In genomic region chr19:55638864-55639359, GRCh38 we compare ENCODE assay signal across 8 cellular contexts. TPM values are rescaled to one million over a fixed set of nuclear protein-coding genes. Genes with fewer than 3 reads are reported as not detected.
DNase-seq lines count a peak whose midpoint lies in the region; ATAC-seq and TF ChIP-seq lines count a peak whose summit lies in the region.

No MANE protein-coding gene starts in this region.

- CTCF ChIA-PET in PC-9 (lab: Charles Lee) = no interaction called here

- H3K9me3 Mint-ChIP-seq in activated naive CD8-positive, alpha-beta T cell treated with anti-CD3 and anti-CD28 coated beads, Interleukin-2, amount 10 ng/mL, durations not matched to agents 7 days and 5 days = no peaks in the 10 kb centered on the region

- no TSS peak for BruUV-seq in PC-9 (replicated peaks; lab: Mats Ljungman, UMichigan)

- peak overlapping the region; percentile 55 for H3K4me3 Mint-ChIP-seq in activated naive CD8-positive, alpha-beta T cell treated with anti-CD3 and anti-CD28 coated beads, Interleukin-2, amount 10 ng/mL, durations not matched to agents 7 days and 5 days

- intact Hi-C loops in PC-9 (cut with micrococcal nuclease; ENCODE audit: unreplicated experiment) = loop anchor here (10.0 kb wide), 4 partner anchors 436 to 1456 kb away; no protein-coding TSS in a partner anchor
- intact Hi-C loops in mucosa of descending colon (cut with DNase I, micrococcal nuclease) = no loop called here
- intact Hi-C loops in esophagus squamous epithelium (cut with DNase I) = no loop called here

- H4K20me1 ChIP-seq in PC-9 (ENCODE audit: insufficient read depth) = peaks cover 3% of the 10 kb centered on the region; the same call in 1 of the 2 replicates

- no peak for DNase-seq in GM10266 (ENCODE audit: extremely low spot score)
- peak; percentile 31 to 50 for DNase-seq in PC-9
- DNase-seq in activated naive CD8-positive, alpha-beta T cell treated with anti-CD3 and anti-CD28 coated beads, Interleukin-2, amount 10 ng/mL, durations not matched to agents 7 days and 5 days = peak; percentile 64
- peak in 2 of 3 donors; percentile 32 to 49 for DNase-seq in mucosa of descending colon
- DNase-seq in NCI-H2081 treated with DMSO at 0.1 percent for 48 hours (lab: John Stamatoyannopoulos, UW) = no peak
- DNase-seq in esophagus squamous epithelium (lab: John Stamatoyannopoulos, UW) = no peak

- no peak overlapping the region for H3K4me2 ChIP-seq in PC-9

- H3K27ac Mint-ChIP-seq in activated naive CD8-positive, alpha-beta T cell treated with anti-CD3 and anti-CD28 coated beads, Interleukin-2, amount 10 ng/mL, durations not matched to agents 7 days and 5 days = peak overlapping the region; percentile 83

- peaks cover 3% of the 10 kb centered on the region; the same call in 1 of the 2 replicates for H3K36me3 ChIP-seq in PC-9 (ENCODE audit: low read depth)
- H3K36me3 ChIP-seq in mucosa of descending colon (ENCODE audit: low read depth) = no peaks in the 10 kb centered on the region
- H3K36me3 ChIP-seq in esophagus squamous epithelium = peaks cover 0 to 9% (median 0%) of the 10 kb centered on the region in 3 donors

- H3K27ac ChIP-seq in 22Rv1 (peak overlapping the region; percentile 97), PC-9 (no peak overlapping the region), esophagus squamous epithelium (peak overlapping the region in 1 of 4 donors; percentile 39)

- H3K9me2 ChIP-seq in PC-9 (ENCODE audit: insufficient read depth) = no peaks in the 10 kb centered on the region

- POLR2A ChIA-PET in PC-9 (lab: Charles Lee; ENCODE audit: unreplicated experiment) = interaction anchor here (0.6 kb wide), 1 partner anchor 472 kb away, joined by 4 read pairs; the partner anchor contains the start of gene DNAAF3
- POLR2A ChIA-PET in activated naive CD8-positive, alpha-beta T cell treated with anti-CD3 and anti-CD28 coated beads, Interleukin-2, amount 10 ng/mL, durations not matched to agents 7 days and 5 days (lab: Charles Lee) = interaction anchor here (0.7 to 1.8 kb wide), 6 partner anchors 16 to 1481 kb away, joined by 3 to 6 read pairs (median 4); partner anchors contain the start of genes U2AF2 and ZNF865

- WGBS in esophagus squamous epithelium, 2 donors = 78 to 84% methylated on average over 5 to 6 of the region's 6 CpGs

- no peaks in the 10 kb centered on the region for H3K9me3 ChIP-seq in PC-9 (ENCODE audit: insufficient read depth, low read depth)
- H3K9me3 ChIP-seq in mucosa of descending colon = no peaks in the 10 kb centered on the region
- H3K9me3 ChIP-seq in esophagus squamous epithelium = no peaks in the 10 kb centered on the region

- H3K27me3 ChIP-seq in PC-9 (ENCODE audit: insufficient read depth, low read depth) = no peaks in the 10 kb centered on the region
- H3K27me3 ChIP-seq in esophagus squamous epithelium = no peaks in the 10 kb centered on the region

- H3K4me1 Mint-ChIP-seq in activated naive CD8-positive, alpha-beta T cell treated with anti-CD3 and anti-CD28 coated beads, Interleukin-2, amount 10 ng/mL, durations not matched to agents 7 days and 5 days = peaks cover 48% of the 10 kb centered on the region

- H3K4me3 ChIP-seq in PC-9 (no peak overlapping the region), mucosa of descending colon (no peak overlapping the region), esophagus squamous epithelium (no peak overlapping the region)

- TF ChIP-seq POLR2A in esophagus squamous epithelium (IDR thresholded peaks at IDR 0.05) = no peak

- H2AFZ ChIP-seq in PC-9 = no peak overlapping the region

- H3K4me1 ChIP-seq in PC-9 (replicated peaks; ENCODE audit: insufficient read depth) = peaks cover 12% of the 10 kb centered on the region
- H3K4me1 ChIP-seq in mucosa of descending colon (ENCODE audit: low read depth) = peaks cover 34% of the 10 kb centered on the region
- peaks cover 62 to 93% (median 62%) of the 10 kb centered on the region in 3 donors for H3K4me1 ChIP-seq in esophagus squamous epithelium

- TF ChIP-seq CTCF in 22Rv1 (IDR thresholded peaks at IDR 0.05) (peak; percentile 63), GM10266 (IDR thresholded peaks at IDR 0.05; ENCODE audit: control insufficient read depth, insufficient read depth, low read depth, missing control alignments) (peak; percentile 55), PC-9 (conservative IDR thresholded peaks at IDR 0.05) (peak; percentile 64), mucosa of descending colon (IDR thresholded peaks at IDR 0.05) (no peak), esophagus squamous epithelium (IDR thresholded peaks at IDR 0.05) (peak in 2 of 6 experiments; percentile 14 to 33)

- ATAC-seq in activated naive CD8-positive, alpha-beta T cell treated with anti-CD3 and anti-CD28 coated beads, Interleukin-2, amount 10 ng/mL, durations not matched to agents 7 days and 5 days (ENCODE audit: low read depth) = peak; percentile 9
- ATAC-seq in mucosa of descending colon (no peak), HG03159 (IDR thresholded peaks at IDR 0.05; ENCODE audit: unreplicated experiment) (no peak)

- peaks cover 39% of the 10 kb centered on the region; the same call in 1 of the 2 replicates for H3F3A ChIP-seq in PC-9 (ENCODE audit: insufficient read depth, low read depth)

- peaks cover 22% of the 10 kb centered on the region for H3K36me3 Mint-ChIP-seq in activated naive CD8-positive, alpha-beta T cell treated with anti-CD3 and anti-CD28 coated beads, Interleukin-2, amount 10 ng/mL, durations not matched to agents 7 days and 5 days

- H3K79me2 ChIP-seq in PC-9 (ENCODE audit: low read depth) = peaks cover 55% of the 10 kb centered on the region

- no peaks in the 10 kb centered on the region for H3K27me3 Mint-ChIP-seq in activated naive CD8-positive, alpha-beta T cell treated with anti-CD3 and anti-CD28 coated beads, Interleukin-2, amount 10 ng/mL, durations not matched to agents 7 days and 5 days

RNA-seq across cellular contexts. Expression of gene ZNF580, which starts 1.9 kb away (rescaled TPM):
- total RNA-seq in PC-9 (2021) (56.6 and 64.7 TPM in 2 replicates), mucosa of descending colon (10 to 100 TPM; 29.6 to 46.0 (median 31.6) TPM), esophagus squamous epithelium (10 to 100 TPM in 3 of 4 donors, 1 to 10 TPM in 1; 8.8 to 19.1 (median 12.9) TPM)
- total RNA-seq in activated naive CD8-positive, alpha-beta T cell treated with anti-CD3 and anti-CD28 coated beads, Interleukin-2, amount 10 ng/mL, durations not matched to agents 7 days and 5 days = 10 to 100 TPM; 56.6 to 59.8 TPM

RNA-seq across cellular contexts. Expression of gene ZNF581, which starts 4.5 kb away (rescaled TPM):
- total RNA-seq in PC-9 (2021) (53.5 and 81.9 TPM in 2 replicates), mucosa of descending colon (10 to 100 TPM; 15.2 to 22.5 (median 20.1) TPM), esophagus squamous epithelium (10 to 100 TPM; 11.8 to 20.2 (median 14.0) TPM)
- 10 to 100 TPM; 28.6 to 31.7 TPM for total RNA-seq in activated naive CD8-positive, alpha-beta T cell treated with anti-CD3 and anti-CD28 coated beads, Interleukin-2, amount 10 ng/mL, durations not matched to agents 7 days and 5 days

RNA-seq across cellular contexts. Expression of gene CCDC106, which starts 9.1 kb away (rescaled TPM):
- 3.2 and 6.7 TPM in 2 replicates for total RNA-seq in PC-9 (2021)
- total RNA-seq in activated naive CD8-positive, alpha-beta T cell treated with anti-CD3 and anti-CD28 coated beads, Interleukin-2, amount 10 ng/mL, durations not matched to agents 7 days and 5 days = 10 to 100 TPM; 12.1 to 13.4 TPM
- total RNA-seq in mucosa of descending colon = 10 to 100 TPM in 1 of 3 donors, 1 to 10 TPM in 2; 5.5 to 14.8 (median 6.3) TPM
- total RNA-seq in esophagus squamous epithelium = 1 to 10 TPM; 2.4 to 7.2 (median 4.6) TPM

RNA-seq across cellular contexts. Expression of gene ZNF784, which starts 14.5 kb away (rescaled TPM):
- total RNA-seq in PC-9 (2021) (5.4 and 7.7 TPM in 2 replicates), mucosa of descending colon (10 to 100 TPM in 2 of 3 donors, 1 to 10 TPM in 1; 8.7 to 13.8 (median 10.1) TPM), esophagus squamous epithelium (1 to 10 TPM; 2.9 to 6.9 (median 4.4) TPM)
- 1 to 10 TPM; 6.3 to 7.6 TPM for total RNA-seq in activated naive CD8-positive, alpha-beta T cell treated with anti-CD3 and anti-CD28 coated beads, Interleukin-2, amount 10 ng/mL, durations not matched to agents 7 days and 5 days

RNA-seq across cellular contexts. Expression of gene U2AF2, which starts 15.9 kb away (rescaled TPM):
- 252 and 323 TPM in 2 replicates for total RNA-seq in PC-9 (2021)
- total RNA-seq in activated naive CD8-positive, alpha-beta T cell treated with anti-CD3 and anti-CD28 coated beads, Interleukin-2, amount 10 ng/mL, durations not matched to agents 7 days and 5 days = 100 to 1,000 TPM; 257 to 267 TPM
- total RNA-seq in mucosa of descending colon = 100 to 1,000 TPM; 162 to 194 (median 163) TPM
- 100 to 1,000 TPM in 2 of 4 donors, 10 to 100 TPM in 2; 85.0 to 112 (median 99.7) TPM for total RNA-seq in esophagus squamous epithelium

Comparison
In these comparisons a context has a peak if more than half of its experiments do, and no peak if none do; other contexts are left out.
1. DNase-seq: peak in PC-9 (2 of 2), activated naive CD8-positive, alpha-beta T cell treated with anti-CD3 and anti-CD28 coated beads, Interleukin-2, amount 10 ng/mL, durations not matched to agents 7 days and 5 days (single experiment) and mucosa of descending colon (2 of 3); none in GM10266 (single experiment), NCI-H2081 treated with DMSO at 0.1 percent for 48 hours (single experiment) and esophagus squamous epithelium (single experiment).